ENCODE assay signal across 18 cellular contexts in the genomic region with DNA sequence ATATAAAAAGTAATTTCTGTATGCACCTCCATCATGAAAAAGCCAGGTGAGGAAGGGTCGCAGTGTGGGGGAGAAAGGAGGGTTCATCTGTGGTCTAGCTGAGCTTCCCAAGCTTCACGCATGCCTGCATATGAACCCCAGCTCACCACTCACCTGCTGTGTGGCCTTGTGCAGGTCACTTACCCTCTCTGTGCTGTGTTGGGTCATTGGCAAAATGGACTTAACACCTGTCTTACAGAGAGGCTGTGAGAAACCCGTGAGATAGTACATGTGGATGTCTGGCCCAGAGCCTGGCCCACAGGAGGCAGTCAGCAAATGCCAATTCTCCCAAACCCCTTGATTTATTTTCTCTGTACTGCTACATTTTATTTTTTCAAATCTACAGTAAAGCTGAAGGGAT.
"Had no signal": no experiment of that assay in that cellular context is flagged by ENCODE, and none has a peak within 500 bp of the region (broad histone marks: within the 10 kb centered on the region; RNA-seq: fewer than 3 reads in every experiment).

No MANE protein-coding gene starts in this region.

- H3K27ac ChIP-seq: SJSA1, SK-N-MC had no signal

- DNase-seq: Karpas-422, KG1, MG63, NCI-H1092, NCI-H1436, NCI-H1694, NCI-H187 treated with DMSO at 0.1 percent for 48 hours, NCI-H2029 treated with DMSO at 0.1 percent for 48 hours, NCI-H2171 treated with DMSO at 0.1 percent for 48 hours, NCI-H524, NCI-H526 treated with DMSO at 0.1 percent for 48 hours, NCI-H774, Right ventricle myocardium superior, RPMI8226, SIG-M5 had no signal

- H3K27me3 ChIP-seq: MG63, SJSA1 had no signal

- FAIRE-seq: RCC 7860 had no signal

- H3K9me3 ChIP-seq: MG63, SJSA1 had no signal

- H3K36me3 ChIP-seq: MG63, SJSA1 had no signal

- H3K4me3 ChIP-seq: MG63, SJSA1, SK-N-MC had no signal

- H3K4me1 ChIP-seq: SJSA1 had no signal
